Comparison of ENCODE assay signal across 20 cellular contexts in the genomic region with DNA sequence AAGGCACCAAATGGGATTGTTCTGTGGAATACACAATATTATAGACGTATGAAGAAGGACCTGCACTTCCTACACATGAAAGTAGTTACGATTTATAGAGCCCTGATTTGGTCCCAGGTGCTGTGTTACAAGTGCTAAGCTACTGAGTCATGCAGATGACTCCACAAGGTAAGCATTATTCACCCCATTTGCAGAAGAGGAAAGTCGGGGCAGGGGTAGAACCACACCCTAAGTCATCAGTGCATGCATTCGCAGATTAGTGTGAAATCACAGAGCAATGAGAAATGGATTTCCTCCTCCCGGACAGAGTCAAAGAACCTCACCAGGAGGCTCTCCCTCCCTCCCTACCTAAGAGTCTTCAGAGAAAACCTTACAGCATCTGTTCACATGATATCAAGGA.
"Had no signal": no experiment of that assay in that cellular context is flagged by ENCODE, and none has a peak within 500 bp of the region (broad histone marks: within the 10 kb centered on the region; RNA-seq: fewer than 3 reads in every experiment).

No MANE protein-coding gene starts in this region.

- H3K36me3 ChIP-seq: adrenal gland, SJSA1 had no signal

- H3K27ac ChIP-seq: adrenal gland, SJSA1 had no signal

- H3K9me3 Mint-ChIP-seq: activated naive CD8-positive, alpha-beta T cell treated with anti-CD3 and anti-CD28 coated beads, Interleukin-2, amount 10 ng/mL, durations not matched to agents 7 days and 5 days had no signal

- H3K36me3 Mint-ChIP-seq: activated naive CD8-positive, alpha-beta T cell treated with anti-CD3 and anti-CD28 coated beads, Interleukin-2, amount 10 ng/mL, durations not matched to agents 7 days and 5 days had no signal

- H3K4me1 ChIP-seq: adrenal gland, SJSA1 had no signal

- H3K27ac Mint-ChIP-seq: activated CD8-positive, alpha-beta T cell treated with anti-CD3 and anti-CD28 coated beads for 36 hours; activated naive CD8-positive, alpha-beta T cell treated with anti-CD3 and anti-CD28 coated beads, Interleukin-2, amount 10 ng/mL, durations not matched to agents 7 days and 5 days had no signal

- ATAC-seq: activated CD4-positive, CD25-positive, alpha-beta regulatory T cell treated with anti-CD3 and anti-CD28 coated beads, Interleukin-2, amount 50 U/mL, for 24 hours; activated CD8-positive, alpha-beta T cell treated with anti-CD3 and anti-CD28 coated beads for 36 hours; SK-N-SH treated with all-trans-retinoic acid at 6 μM for 48 hours had no signal

- H3K9me3 ChIP-seq: adrenal gland, SJSA1 had no signal

- DNase-seq: activated CD4-positive, alpha-beta T cell treated with anti-CD3 and anti-CD28 coated beads for 4 hours; activated CD8-positive, alpha-beta memory T cell treated with anti-CD3 and anti-CD28 coated beads, Interleukin-2, amount 50 U/mL, for 4 hours; activated CD8-positive, alpha-beta T cell treated with anti-CD3 and anti-CD28 coated beads for 36 hours; activated naive CD4-positive, alpha-beta T cell treated with anti-CD3 and anti-CD28 coated beads, Interleukin-2, amount 50 U/mL, for 16 hours; activated naive CD8-positive, alpha-beta T cell treated with anti-CD3 and anti-CD28 coated beads, Interleukin-2, amount 10 ng/mL, durations not matched to agents 7 days and 5 days; adrenal gland; anterior cingulate cortex; central memory CD4-positive, alpha-beta T cell; Kasumi-1; NCI-H1048; NCI-H146; NCI-H187 treated with DMSO at 0.1 percent for 48 hours; NCI-H2081 treated with DMSO at 0.1 percent for 48 hours; NCI-H526; SHP77; SW 1271 had no signal

- H3K4me3 ChIP-seq: adrenal gland, K562, SJSA1 had no signal

- H3K4me3 Mint-ChIP-seq: activated CD8-positive, alpha-beta T cell treated with anti-CD3 and anti-CD28 coated beads for 36 hours; activated naive CD8-positive, alpha-beta T cell treated with anti-CD3 and anti-CD28 coated beads, Interleukin-2, amount 10 ng/mL, durations not matched to agents 7 days and 5 days had no signal
